Comparison of ENCODE assay signal across 30 cellular contexts in the genomic region with DNA sequence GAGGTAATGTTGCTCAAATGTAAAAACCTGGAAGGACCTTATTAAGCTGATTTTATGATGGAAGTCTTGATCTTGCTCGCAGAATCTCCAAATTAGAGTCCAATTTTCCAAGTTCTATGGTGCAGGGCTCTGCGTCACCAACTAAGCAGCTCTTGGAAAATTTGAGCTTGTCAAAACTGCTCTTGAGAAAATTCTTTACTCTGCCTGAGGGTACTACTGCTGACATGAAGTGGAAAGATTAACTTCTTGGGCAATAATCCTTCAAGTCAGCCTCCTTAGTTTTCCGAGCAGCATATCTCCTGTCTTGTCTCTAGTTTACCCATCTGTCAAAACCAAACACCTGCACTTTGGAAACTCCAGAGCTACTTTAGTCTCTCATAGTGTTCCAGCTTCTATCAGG.
"Had no signal": no experiment of that assay in that cellular context is flagged by ENCODE, and none has a peak within 500 bp of the region (broad histone marks: within the 10 kb centered on the region; RNA-seq: fewer than 3 reads in every experiment).

No MANE protein-coding gene starts in this region.

- H3K36me3 ChIP-seq: cardiac muscle cell, colonic mucosa, esophagus muscularis mucosa, gastrocnemius medialis, heart right ventricle had no signal

- H3K4me1 ChIP-seq: colonic mucosa, esophagus muscularis mucosa, foreskin keratinocyte, gastrocnemius medialis, heart right ventricle had no signal

- H3K27me3 ChIP-seq: cardiac muscle cell, colonic mucosa, esophagus muscularis mucosa, foreskin keratinocyte, gastrocnemius medialis, heart right ventricle had no signal

- FAIRE-seq: astrocyte, endometrium, endothelial cell of umbilical vein, TTC549 had no signal

- ATAC-seq: activated CD8-positive, alpha-beta T cell treated with anti-CD3 and anti-CD28 coated beads for 36 hours; activated T-cell treated with anti-CD3 and anti-CD28 coated beads, Interleukin-2, amount 50 U/mL, for 4 hours; activated T-helper 17 cell treated with anti-CD3 and anti-CD28 coated beads, Interleukin-2, amount 50 U/mL, for 72 hours; foreskin keratinocyte; gastrocnemius medialis; heart right ventricle; WTC11 had no signal

- H3K4me3 ChIP-seq: cardiac muscle cell, colonic mucosa, esophagus muscularis mucosa, gastrocnemius medialis, heart right ventricle had no signal

- H3K9me3 ChIP-seq: colonic mucosa, gastrocnemius medialis had no signal

- DNase-seq: activated CD4-positive, alpha-beta T cell treated with anti-CD3 and anti-CD28 coated beads for 1 hour; activated CD4-positive, alpha-beta T cell treated with anti-CD3 and anti-CD28 coated beads for 4 hours; activated CD4-positive, alpha-beta T cell treated with anti-CD3 and anti-CD28 coated beads, Interleukin-2, amount 10 ng/mL, durations not matched to agents 7 days and 5 days; activated CD4-positive, alpha-beta T cell treated with anti-CD3 and anti-CD28 coated beads, Interleukin-2, amount 50 U/mL, for 48 hours; activated CD8-positive, alpha-beta memory T cell treated with anti-CD3 and anti-CD28 coated beads for 24 hours; activated CD8-positive, alpha-beta T cell treated with anti-CD3 and anti-CD28 coated beads for 36 hours; activated effector memory CD4-positive, alpha-beta T cell treated with Interleukin-2 at 50 U/mL for 16 hours; activated gamma-delta T cell treated with Interleukin-2 at 50 U/mL for 16 hours; activated naive CD4-positive, alpha-beta T cell treated with anti-CD3 and anti-CD28 coated beads, Interleukin-2, amount 50 U/mL, for 16 hours; activated naive CD4-positive, alpha-beta T cell treated with Interleukin-2 at 50 U/mL for 16 hours; activated T-cell treated with anti-CD3 and anti-CD28 coated beads, Interleukin-2, amount 50 U/mL, for 4 hours; amniotic stem cell; anterior cingulate cortex; central memory CD4-positive, alpha-beta T cell; cerebellar nuclear complex; colonic mucosa; effector CD8-positive, alpha-beta T cell; gastrocnemius medialis; heart right ventricle; T-helper 2 cell had no signal

- H3K27ac ChIP-seq: cardiac muscle cell, colonic mucosa, esophagus muscularis mucosa, foreskin keratinocyte, gastrocnemius medialis, heart right ventricle, VCaP had no signal
